Comparison of ENCODE assay signal across 26 cellular contexts in genomic region chr3:82796765-82797164, GRCh38.
DNase-seq lines count a peak whose midpoint lies in the region; ATAC-seq and TF ChIP-seq lines count a peak whose summit lies in the region.
"Had no signal": no experiment of that assay in that cellular context is flagged by ENCODE, and none has a peak within 500 bp of the region (broad histone marks: within the 10 kb centered on the region; RNA-seq: fewer than 3 reads in every experiment).

No MANE protein-coding gene starts in this region.

- H3K4me1 ChIP-seq in RWPE2 (ENCODE audit: insufficient read depth, poor library complexity, severe bottlenecking): no peaks in the 10 kb centered on the region
- H3K4me1 ChIP-seq: Caco-2 had no signal

- no peaks in the 10 kb centered on the region for H3K27me3 ChIP-seq in RWPE2 (ENCODE audit: insufficient read depth, poor library complexity, severe bottlenecking)

- ATAC-seq in RWPE2 (ENCODE audit: low read depth) (0 out of 3 replicates have a peak, but pooled peaks have one; percentile 27), GM21723 (IDR thresholded peaks at IDR 0.05; ENCODE audit: unreplicated experiment) (no peak)
- ATAC-seq: CD8-positive, alpha-beta T cell had no signal

- DNase-seq in DMS53 (lab: John Stamatoyannopoulos, UW) (peak; percentile 2), DMS53 treated with DMSO at 0.1 percent for 48 hours (lab: John Stamatoyannopoulos, UW; ENCODE audit: unreplicated experiment) (no peak), RWPE2 (ENCODE audit: low spot score) (no peak), islet precursor cell (peak; percentile 52), retinal pigment epithelial cell (ENCODE audit: low read depth) (peak; percentile 28), NCI-H345 treated with DMSO at 0.1 percent for 48 hours (lab: John Stamatoyannopoulos, UW; ENCODE audit: unreplicated experiment) (no peak), amniotic stem cell (lab: John Stamatoyannopoulos, UW) (no peak)
- DNase-seq: Caco-2; CD8-positive, alpha-beta T cell; DMS79 treated with DMSO at 0.1 percent for 48 hours; GOT3; NCI-H1048; NCI-H1417; NCI-H1694; NCI-H2081 treated with DMSO at 0.1 percent for 48 hours; NCI-H2171; NCI-H345; NCI-H524; NCI-H748 treated with DMSO at 0.1 percent for 48 hours; SHP77 treated with DMSO at 0.1 percent for 48 hours had no signal

- no peaks in the 10 kb centered on the region for H3K36me3 ChIP-seq in RWPE2 (ENCODE audit: low read depth)

- TF ChIP-seq CTCF in RWPE2 (IDR thresholded peaks at IDR 0.05; ENCODE audit: poor library complexity, severe bottlenecking) (no peak), retinal pigment epithelial cell (conservative IDR thresholded peaks at IDR 0.05; ENCODE audit: low read depth, low read length) (no peak)

- H3K4me3 ChIP-seq in RWPE2 (ENCODE audit: severe bottlenecking) (no peak overlapping the region), retinal pigment epithelial cell (ENCODE audit: low read length) (no peak overlapping the region)
- H3K4me3 ChIP-seq: SK-N-MC had no signal

- no peak overlapping the region for H3K27ac ChIP-seq in RWPE2 (ENCODE audit: poor library complexity, severe bottlenecking)
- H3K27ac ChIP-seq: 22Rv1, C4-2B, KMS-11, RWPE1, SK-N-MC had no signal

- H3K9me3 ChIP-seq in RWPE2 (ENCODE audit: severe bottlenecking): no peaks in the 10 kb centered on the region
- H3K9me3 ChIP-seq: Caco-2 had no signal

Comparison
In these comparisons a context has a peak if more than half of its experiments do, and no peak if none do; other contexts are left out.
1. DNase-seq: peak in DMS53 (single experiment), islet precursor cell (single experiment) and retinal pigment epithelial cell (single experiment); none in DMS53 treated with DMSO at 0.1 percent for 48 hours (single experiment), RWPE2 (single experiment), NCI-H345 treated with DMSO at 0.1 percent for 48 hours (single experiment) and amniotic stem cell (single experiment).